2 cellular contexts compared by ENCODE assay signal in genomic region chr10:4653160-4653559, GRCh38.
TF ChIP-seq lines count a peak whose summit lies in the region.

No MANE protein-coding gene starts in this region.

TF ChIP-seq in GM23338, 12 proteins besides CTCF, POLR2A, EP300 and RAD21:
- no peak for TF ChIP-seq ZNF331 (CRISPR knock-in tag; IDR thresholded peaks at IDR 0.05; ENCODE audit: low read depth)
- no peak for TF ChIP-seq REST (IDR thresholded peaks at IDR 0.05; ENCODE audit: unreplicated experiment)
- no peak for TF ChIP-seq JUNB (IDR thresholded peaks at IDR 0.05; ENCODE audit: unreplicated experiment)
- TF ChIP-seq ZNF462 (CRISPR knock-in tag; IDR thresholded peaks at IDR 0.05): no peak
- no peak for TF ChIP-seq POLR2AphosphoS5 (IDR thresholded peaks at IDR 0.05; ENCODE audit: low read depth)
- TF ChIP-seq EZH2phosphoT487 (IDR thresholded peaks at IDR 0.05; ENCODE audit: unreplicated experiment): no peak
- no peak for TF ChIP-seq EZH2 (IDR thresholded peaks at IDR 0.05; ENCODE audit: low read depth, unreplicated experiment)
- TF ChIP-seq ZNF114 (CRISPR knock-in tag; IDR thresholded peaks at IDR 0.05): no peak
- TF ChIP-seq STAT1 (IDR thresholded peaks at IDR 0.05; ENCODE audit: unreplicated experiment): no peak
- TF ChIP-seq CREB1 (CRISPR knock-in tag; IDR thresholded peaks at IDR 0.05; ENCODE audit: low read depth): no peak

TF ChIP-seq in IMR-90, 13 proteins besides CTCF, POLR2A, EP300 and RAD21:
- TF ChIP-seq MAFK (IDR thresholded peaks at IDR 0.05; ENCODE audit: low read depth, low read length): no peak
